19 cellular contexts compared by ENCODE assay signal in the genomic region with DNA sequence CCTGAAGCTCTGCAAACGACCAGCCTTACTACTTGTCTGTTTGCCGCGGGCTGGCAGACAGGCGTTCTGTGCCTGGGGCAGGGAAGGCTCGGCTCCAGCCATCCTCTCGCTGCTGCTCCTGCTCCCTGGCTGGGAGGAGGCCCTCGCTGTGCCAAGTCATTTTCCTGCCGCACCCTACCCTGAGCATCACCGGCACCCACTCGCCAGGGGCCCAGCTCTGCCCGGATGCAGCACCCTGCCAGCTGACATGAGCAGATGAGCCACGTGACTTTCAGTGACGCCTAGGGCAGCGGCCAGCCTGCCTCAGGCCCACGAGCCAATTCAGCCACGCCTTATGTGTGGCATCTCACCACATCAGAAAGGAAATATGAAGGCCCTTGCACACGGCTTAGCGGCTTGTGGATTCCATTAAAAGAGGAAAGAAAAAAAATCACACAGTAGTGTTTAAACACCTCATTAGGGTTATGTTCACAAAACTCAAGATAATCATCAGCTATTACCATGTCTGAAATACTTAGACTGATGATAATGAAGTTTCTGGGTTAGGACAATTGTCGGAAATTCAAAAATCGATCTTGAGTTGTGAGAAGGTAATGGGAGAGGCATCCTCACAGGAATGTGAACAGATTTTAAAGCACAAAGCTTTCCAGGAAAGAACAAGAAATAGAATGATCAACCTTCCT.
DNase-seq lines count a peak whose midpoint lies in the region; ATAC-seq and TF ChIP-seq lines count a peak whose summit lies in the region.
"Had no signal": no experiment of that assay in that cellular context is flagged by ENCODE, and none has a peak within 500 bp of the region (broad histone marks: within the 10 kb centered on the region; RNA-seq: fewer than 3 reads in every experiment).

No MANE protein-coding gene starts in this region.

- no peak for TF ChIP-seq CTCF in tibial artery (IDR thresholded peaks at IDR 0.05)

- H3K4me1 Mint-ChIP-seq in natural killer cell treated with Interleukin-12 subunit alpha and Interleukin-12 subunit beta and Interleukin-15 and Interleukin-18, amount 100 ng/mL, for 72 hours (ENCODE audit: low read depth in 2 of 2) = peaks cover 10 to 19% of the 10 kb centered on the region in 2 donors
- no peaks in the 10 kb centered on the region for H3K4me1 Mint-ChIP-seq in activated CD8-positive, alpha-beta T cell treated with anti-CD3 and anti-CD28 coated beads, Interleukin-2, amount 10 ng/mL, durations not matched to agents 7 days and 5 days (ENCODE audit: low read depth)
- H3K4me1 Mint-ChIP-seq: activated naive CD8-positive, alpha-beta T cell treated with anti-CD3 and anti-CD28 coated beads for 36 hours; CD14-positive monocyte had no signal

- no peak overlapping the region for H3K27ac ChIP-seq in tibial artery
- H3K27ac ChIP-seq: left ventricle myocardium inferior, Peyer's patch, thyroid gland had no signal

- H3K4me1 ChIP-seq in tibial artery = no peaks in the 10 kb centered on the region
- H3K4me1 ChIP-seq: Peyer's patch had no signal

- intact Hi-C loops in tibial artery (cut with DNase I; ENCODE audit: low total_unique reads) = no loop called here

- peaks cover 7 to 84% (median 53%) of the 10 kb centered on the region in 3 donors for H3K36me3 ChIP-seq in tibial artery
- H3K36me3 ChIP-seq: thyroid gland had no signal

- H3K27me3 ChIP-seq in tibial artery = no peaks in the 10 kb centered on the region
- H3K27me3 ChIP-seq: Peyer's patch, thyroid gland had no signal

- no peaks in the 10 kb centered on the region for H3K9me3 ChIP-seq in tibial artery
- H3K9me3 ChIP-seq: left ventricle myocardium inferior, Peyer's patch, thyroid gland had no signal

- H3K4me3 Mint-ChIP-seq in natural killer cell treated with Interleukin-12 subunit alpha and Interleukin-12 subunit beta and Interleukin-15 and Interleukin-18, amount 100 ng/mL, for 72 hours = peak overlapping the region; percentile 71
- no peak overlapping the region for H3K4me3 Mint-ChIP-seq in activated CD8-positive, alpha-beta T cell treated with anti-CD3 and anti-CD28 coated beads, Interleukin-2, amount 10 ng/mL, durations not matched to agents 7 days and 5 days
- H3K4me3 Mint-ChIP-seq: activated naive CD8-positive, alpha-beta T cell treated with anti-CD3 and anti-CD28 coated beads for 36 hours; activated T-cell treated with anti-CD3 and anti-CD28 coated beads, Interleukin-2, amount 50 U/mL, for 24 hours; CD14-positive monocyte had no signal

- peak; percentile 87 to 88 for ATAC-seq in natural killer cell treated with Interleukin-12 subunit alpha and Interleukin-12 subunit beta and Interleukin-15 and Interleukin-18, amount 100 ng/mL, for 72 hours
- no peak for ATAC-seq in activated CD8-positive, alpha-beta T cell treated with anti-CD3 and anti-CD28 coated beads, Interleukin-2, amount 10 ng/mL, durations not matched to agents 7 days and 5 days
- ATAC-seq in GM21390 (IDR thresholded peaks at IDR 0.05; ENCODE audit: unreplicated experiment) = no peak

- POLR2A ChIA-PET in activated CD8-positive, alpha-beta T cell treated with anti-CD3 and anti-CD28 coated beads, Interleukin-2, amount 10 ng/mL, durations not matched to agents 7 days and 5 days (lab: Charles Lee) = no interaction called here

- H3K4me3 ChIP-seq in tibial artery = no peak overlapping the region
- H3K4me3 ChIP-seq: left ventricle myocardium inferior, Peyer's patch, thyroid gland had no signal

- peak overlapping the region; percentile 66 to 81 for H3K27ac Mint-ChIP-seq in natural killer cell treated with Interleukin-12 subunit alpha and Interleukin-12 subunit beta and Interleukin-15 and Interleukin-18, amount 100 ng/mL, for 72 hours
- no peak overlapping the region for H3K27ac Mint-ChIP-seq in activated CD8-positive, alpha-beta T cell treated with anti-CD3 and anti-CD28 coated beads, Interleukin-2, amount 10 ng/mL, durations not matched to agents 7 days and 5 days
- H3K27ac Mint-ChIP-seq: activated naive CD8-positive, alpha-beta T cell treated with anti-CD3 and anti-CD28 coated beads for 36 hours; activated T-cell treated with anti-CD3 and anti-CD28 coated beads, Interleukin-2, amount 50 U/mL, for 24 hours had no signal

- CTCF ChIA-PET in activated CD8-positive, alpha-beta T cell treated with anti-CD3 and anti-CD28 coated beads, Interleukin-2, amount 10 ng/mL, durations not matched to agents 7 days and 5 days (lab: Charles Lee) = no interaction called here

- H3K27me3 Mint-ChIP-seq in natural killer cell treated with Interleukin-12 subunit alpha and Interleukin-12 subunit beta and Interleukin-15 and Interleukin-18, amount 100 ng/mL, for 72 hours = no peaks in the 10 kb centered on the region
- no peaks in the 10 kb centered on the region for H3K27me3 Mint-ChIP-seq in activated CD8-positive, alpha-beta T cell treated with anti-CD3 and anti-CD28 coated beads, Interleukin-2, amount 10 ng/mL, durations not matched to agents 7 days and 5 days (ENCODE audit: low read depth)
- H3K27me3 Mint-ChIP-seq: activated naive CD8-positive, alpha-beta T cell treated with anti-CD3 and anti-CD28 coated beads for 36 hours; activated T-cell treated with anti-CD3 and anti-CD28 coated beads, Interleukin-2, amount 50 U/mL, for 24 hours had no signal

- no peaks in the 10 kb centered on the region for H3K9me3 Mint-ChIP-seq in natural killer cell treated with Interleukin-12 subunit alpha and Interleukin-12 subunit beta and Interleukin-15 and Interleukin-18, amount 100 ng/mL, for 72 hours
- no peaks in the 10 kb centered on the region for H3K9me3 Mint-ChIP-seq in activated CD8-positive, alpha-beta T cell treated with anti-CD3 and anti-CD28 coated beads, Interleukin-2, amount 10 ng/mL, durations not matched to agents 7 days and 5 days (ENCODE audit: insufficient read depth)
- H3K9me3 Mint-ChIP-seq: activated naive CD8-positive, alpha-beta T cell treated with anti-CD3 and anti-CD28 coated beads for 36 hours; activated T-cell treated with anti-CD3 and anti-CD28 coated beads, Interleukin-2, amount 50 U/mL, for 24 hours; CD14-positive monocyte had no signal

- peak; percentile 81 for DNase-seq in A172 (ENCODE audit: low spot score)
- DNase-seq in NCI-H460 (ENCODE audit: extremely low read depth, low read depth) = peak; percentile 92
- peak; percentile 54 for DNase-seq in epidermal melanocyte (ENCODE audit: insufficient read length, low spot score)
- no peak for DNase-seq in natural killer cell treated with Interleukin-12 subunit alpha and Interleukin-12 subunit beta and Interleukin-15 and Interleukin-18, amount 100 ng/mL, for 72 hours (ENCODE audit: low spot score)
- DNase-seq in activated CD8-positive, alpha-beta T cell treated with anti-CD3 and anti-CD28 coated beads, Interleukin-2, amount 10 ng/mL, durations not matched to agents 7 days and 5 days = no peak
- no peak for DNase-seq in tibial artery
- no peak for DNase-seq in NK-92 (lab: John Stamatoyannopoulos, UW; ENCODE audit: unreplicated experiment)
- DNase-seq: 8988T; activated naive CD8-positive, alpha-beta T cell treated with anti-CD3 and anti-CD28 coated beads for 36 hours; activated T-cell treated with anti-CD3 and anti-CD28 coated beads, Interleukin-2, amount 50 U/mL, for 24 hours; DMS53; effector CD4-positive, alpha-beta T cell; Kasumi-1; left ventricle myocardium inferior; NCI-H1417 treated with DMSO at 0.1 percent for 48 hours; Peyer's patch; thyroid gland had no signal

- H3K36me3 Mint-ChIP-seq in natural killer cell treated with Interleukin-12 subunit alpha and Interleukin-12 subunit beta and Interleukin-15 and Interleukin-18, amount 100 ng/mL, for 72 hours = no peaks in the 10 kb centered on the region
- no peaks in the 10 kb centered on the region for H3K36me3 Mint-ChIP-seq in activated CD8-positive, alpha-beta T cell treated with anti-CD3 and anti-CD28 coated beads, Interleukin-2, amount 10 ng/mL, durations not matched to agents 7 days and 5 days (ENCODE audit: low read depth)

Comparison
In these comparisons a context has a peak if more than half of its experiments do, and no peak if none do; other contexts are left out.
1. DNase-seq: peak in A172 (single experiment), NCI-H460 (single experiment) and epidermal melanocyte (single experiment); none in natural killer cell treated with Interleukin-12 subunit alpha and Interleukin-12 subunit beta and Interleukin-15 and Interleukin-18, amount 100 ng/mL, for 72 hours (single experiment), activated CD8-positive, alpha-beta T cell treated with anti-CD3 and anti-CD28 coated beads, Interleukin-2, amount 10 ng/mL, durations not matched to agents 7 days and 5 days (single experiment), tibial artery (0 of 2) and NK-92 (single experiment).
2. ATAC-seq: peak in natural killer cell treated with Interleukin-12 subunit alpha and Interleukin-12 subunit beta and Interleukin-15 and Interleukin-18, amount 100 ng/mL, for 72 hours (2 of 2); none in activated CD8-positive, alpha-beta T cell treated with anti-CD3 and anti-CD28 coated beads, Interleukin-2, amount 10 ng/mL, durations not matched to agents 7 days and 5 days (single experiment) and GM21390 (single experiment).